Comparison of ENCODE assay signal across 1 cellular context in the genomic region with DNA sequence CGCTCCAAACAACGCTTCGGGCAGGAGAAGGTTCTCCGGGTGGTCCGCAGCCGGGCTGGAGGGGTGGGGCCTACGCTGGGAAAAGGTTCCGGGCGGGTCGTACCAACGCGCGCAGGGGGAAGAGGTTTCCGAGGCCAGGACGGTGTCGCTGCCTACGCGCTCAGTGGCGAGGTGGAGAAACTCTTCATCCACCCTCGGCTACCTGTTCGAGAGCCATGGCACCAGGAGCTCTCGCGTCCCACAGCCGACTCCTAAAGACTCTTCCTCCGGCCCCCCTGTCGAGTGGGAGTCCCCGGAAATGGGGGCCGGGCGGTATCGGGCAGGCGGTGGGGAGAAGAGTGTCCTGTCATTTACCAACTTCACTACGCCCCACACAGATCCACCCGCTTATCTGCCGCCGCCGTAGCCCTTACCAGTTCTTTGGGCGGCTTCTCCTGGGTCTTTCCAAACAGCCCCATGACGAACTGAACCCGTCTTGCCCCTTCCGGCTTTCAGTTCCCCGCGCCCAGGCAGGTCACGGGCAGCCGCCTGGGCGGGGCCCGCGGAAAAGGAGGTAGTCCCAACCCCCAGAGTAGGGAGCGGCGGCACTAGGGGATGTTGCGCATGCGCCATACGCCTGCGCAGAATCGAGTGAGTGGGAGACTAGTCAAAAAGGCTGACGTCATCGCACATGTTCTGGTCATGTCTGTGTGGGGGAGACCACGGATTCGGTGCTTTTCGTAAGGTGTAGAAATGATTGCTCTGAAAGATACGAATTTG.
A peak's percentile ranks its signal among the peaks of the same experiment; 100 is the strongest.
TF ChIP-seq lines count a peak whose summit lies in the region.

A gene (minus strand): TSS at position 553 of the 759 bp plus-strand sequence. CDS start 95 bp downstream, at position 458.

TF ChIP-seq in HepG2, 621 proteins besides CTCF, POLR2A, EP300 and RAD21 (continued from another document and continues in another):
- TF ChIP-seq PHF5A (CRISPR knock-in tag; IDR thresholded peaks at IDR 0.05; ENCODE audit: low read depth, unreplicated experiment): peak; percentile 77
- peak; percentile 69; the same call in 1 of the 2 replicates for TF ChIP-seq HNRNPL (IDR thresholded peaks at IDR 0.05; ENCODE audit: low read depth, low read length)
- TF ChIP-seq HIVEP1 (CRISPR knock-in tag; IDR thresholded peaks at IDR 0.05): 0 out of 2 replicates have a peak, but pooled peaks have one; percentile 87
- TF ChIP-seq, protein P1, sequence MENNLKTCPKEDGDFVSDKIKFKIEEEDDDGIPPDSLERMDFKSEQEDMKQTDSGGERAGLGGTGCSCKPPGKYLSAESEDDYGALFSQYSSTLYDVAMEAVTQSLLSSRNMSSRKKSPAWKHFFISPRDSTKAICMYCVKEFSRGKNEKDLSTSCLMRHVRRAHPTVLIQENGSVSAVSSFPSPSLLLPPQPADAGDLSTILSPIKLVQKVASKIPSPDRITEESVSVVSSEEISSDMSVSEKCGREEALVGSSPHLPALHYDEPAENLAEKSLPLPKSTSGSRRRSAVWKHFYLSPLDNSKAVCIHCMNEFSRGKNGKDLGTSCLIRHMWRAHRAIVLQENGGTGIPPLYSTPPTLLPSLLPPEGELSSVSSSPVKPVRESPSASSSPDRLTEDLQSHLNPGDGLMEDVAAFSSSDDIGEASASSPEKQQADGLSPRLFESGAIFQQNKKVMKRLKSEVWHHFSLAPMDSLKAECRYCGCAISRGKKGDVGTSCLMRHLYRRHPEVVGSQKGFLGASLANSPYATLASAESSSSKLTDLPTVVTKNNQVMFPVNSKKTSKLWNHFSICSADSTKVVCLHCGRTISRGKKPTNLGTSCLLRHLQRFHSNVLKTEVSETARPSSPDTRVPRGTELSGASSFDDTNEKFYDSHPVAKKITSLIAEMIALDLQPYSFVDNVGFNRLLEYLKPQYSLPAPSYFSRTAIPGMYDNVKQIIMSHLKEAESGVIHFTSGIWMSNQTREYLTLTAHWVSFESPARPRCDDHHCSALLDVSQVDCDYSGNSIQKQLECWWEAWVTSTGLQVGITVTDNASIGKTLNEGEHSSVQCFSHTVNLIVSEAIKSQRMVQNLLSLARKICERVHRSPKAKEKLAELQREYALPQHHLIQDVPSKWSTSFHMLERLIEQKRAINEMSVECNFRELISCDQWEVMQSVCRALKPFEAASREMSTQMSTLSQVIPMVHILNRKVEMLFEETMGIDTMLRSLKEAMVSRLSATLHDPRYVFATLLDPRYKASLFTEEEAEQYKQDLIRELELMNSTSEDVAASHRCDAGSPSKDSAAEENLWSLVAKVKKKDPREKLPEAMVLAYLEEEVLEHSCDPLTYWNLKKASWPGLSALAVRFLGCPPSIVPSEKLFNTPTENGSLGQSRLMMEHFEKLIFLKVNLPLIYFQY (CRISPR knock-in tag; IDR thresholded peaks at IDR 0.05; ENCODE audit: borderline replicate concordance): 0 out of 2 replicates have a peak, but pooled peaks have one; percentile 12
- TF ChIP-seq, protein P2, sequence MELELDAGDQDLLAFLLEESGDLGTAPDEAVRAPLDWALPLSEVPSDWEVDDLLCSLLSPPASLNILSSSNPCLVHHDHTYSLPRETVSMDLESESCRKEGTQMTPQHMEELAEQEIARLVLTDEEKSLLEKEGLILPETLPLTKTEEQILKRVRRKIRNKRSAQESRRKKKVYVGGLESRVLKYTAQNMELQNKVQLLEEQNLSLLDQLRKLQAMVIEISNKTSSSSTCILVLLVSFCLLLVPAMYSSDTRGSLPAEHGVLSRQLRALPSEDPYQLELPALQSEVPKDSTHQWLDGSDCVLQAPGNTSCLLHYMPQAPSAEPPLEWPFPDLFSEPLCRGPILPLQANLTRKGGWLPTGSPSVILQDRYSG (CRISPR knock-in tag; IDR thresholded peaks at IDR 0.05): peak; percentile 58; the same call in 1 of the 2 replicates
- TF ChIP-seq YY1 (IDR thresholded peaks at IDR 0.05; ENCODE audit: insufficient read depth, insufficient replicate concordance, low read depth, low read length): no peak
- peak; percentile 35 for TF ChIP-seq SKI (IDR thresholded peaks at IDR 0.05; ENCODE audit: partially characterized antibody)
- peak; percentile 26 for TF ChIP-seq CCDC6 (CRISPR knock-in tag; IDR thresholded peaks at IDR 0.05)
- no peak for TF ChIP-seq RAD51 (IDR thresholded peaks at IDR 0.05; ENCODE audit: borderline replicate concordance)
- TF ChIP-seq ZNF160 (CRISPR knock-in tag; IDR thresholded peaks at IDR 0.05): peak; percentile 64
- no peak for TF ChIP-seq KDM3A (CRISPR knock-in tag; IDR thresholded peaks at IDR 0.05; ENCODE audit: low read depth)
- peak; percentile 89 for TF ChIP-seq KLF6 (CRISPR knock-in tag; IDR thresholded peaks at IDR 0.05)
- peak; percentile 59 for TF ChIP-seq NCOA1 (CRISPR knock-in tag; IDR thresholded peaks at IDR 0.05)
- TF ChIP-seq SRSF9 (IDR thresholded peaks at IDR 0.05; ENCODE audit: borderline replicate concordance, insufficient read depth, low read depth, low read length, poor library complexity, severe bottlenecking): no peak
- TF ChIP-seq ZFP62 (CRISPR knock-in tag; IDR thresholded peaks at IDR 0.05): no peak
- peak; percentile 88 for TF ChIP-seq U2AF1 (optimal IDR thresholded peaks at IDR 0.05; ENCODE audit: low read depth, low read length)
- 0 out of 2 replicates have a peak, but pooled peaks have one; percentile 29 for TF ChIP-seq ZNF615 (CRISPR knock-in tag; IDR thresholded peaks at IDR 0.05; ENCODE audit: borderline replicate concordance)
- TF ChIP-seq, protein P3, sequence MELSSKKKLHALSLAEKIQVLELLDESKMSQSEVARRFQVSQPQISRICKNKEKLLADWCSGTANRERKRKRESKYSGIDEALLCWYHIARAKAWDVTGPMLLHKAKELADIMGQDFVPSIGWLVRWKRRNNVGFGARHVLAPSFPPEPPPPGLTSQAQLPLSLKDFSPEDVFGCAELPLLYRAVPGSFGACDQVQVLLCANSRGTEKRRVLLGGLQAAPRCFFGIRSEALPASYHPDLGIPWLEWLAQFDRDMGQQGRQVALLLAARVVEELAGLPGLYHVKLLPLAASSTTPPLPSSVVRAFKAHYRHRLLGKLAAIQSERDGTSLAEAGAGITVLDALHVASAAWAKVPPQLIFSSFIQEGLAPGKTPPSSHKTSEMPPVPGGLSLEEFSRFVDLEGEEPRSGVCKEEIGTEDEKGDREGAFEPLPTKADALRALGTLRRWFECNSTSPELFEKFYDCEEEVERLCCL (CRISPR knock-in tag; IDR thresholded peaks at IDR 0.05; ENCODE audit: borderline replicate concordance): no peak; the same call in 1 of the 2 replicates
- no peak for TF ChIP-seq NFE2L1 (CRISPR knock-in tag; IDR thresholded peaks at IDR 0.05; ENCODE audit: borderline replicate concordance)
- TF ChIP-seq KDM2A (CRISPR knock-in tag; IDR thresholded peaks at IDR 0.05; ENCODE audit: borderline replicate concordance, low read depth): peak; percentile 72
- peak; percentile 30; the same call in 1 of the 2 replicates for TF ChIP-seq ZNF205 (CRISPR knock-in tag; IDR thresholded peaks at IDR 0.05)
- peak; percentile 27; the same call in 1 of the 2 replicates for TF ChIP-seq FOXK1 (CRISPR knock-in tag; IDR thresholded peaks at IDR 0.05; ENCODE audit: borderline replicate concordance, low read depth)
- no peak for TF ChIP-seq MIXL1 (CRISPR knock-in tag; IDR thresholded peaks at IDR 0.05)
- peak; percentile 84; the same call in 1 of the 2 replicates for TF ChIP-seq ZNF224 (CRISPR knock-in tag; IDR thresholded peaks at IDR 0.05)
- TF ChIP-seq IKZF1 (IDR thresholded peaks at IDR 0.05): no peak
- peak; percentile 98 for TF ChIP-seq PCBP1 (IDR thresholded peaks at IDR 0.05; ENCODE audit: borderline replicate concordance, low read depth, low read length)
- TF ChIP-seq ZNF7 (CRISPR knock-in tag; IDR thresholded peaks at IDR 0.05): no peak
- TF ChIP-seq MTF2 (CRISPR knock-in tag; IDR thresholded peaks at IDR 0.05; ENCODE audit: borderline replicate concordance): no peak
- peak; percentile 98 for TF ChIP-seq PAWR (CRISPR knock-in tag; IDR thresholded peaks at IDR 0.05; ENCODE audit: borderline replicate concordance)
- no peak for TF ChIP-seq ATM (IDR thresholded peaks at IDR 0.05; ENCODE audit: borderline replicate concordance)
- peak; percentile 86 for TF ChIP-seq ZNF138 (CRISPR knock-in tag; IDR thresholded peaks at IDR 0.05; ENCODE audit: low read depth)
- no peak for TF ChIP-seq TEAD3 (CRISPR knock-in tag; optimal IDR thresholded peaks at IDR 0.05; ENCODE audit: borderline replicate concordance)
- peak; percentile 73; the same call in 1 of the 2 replicates for TF ChIP-seq ZNF749 (CRISPR knock-in tag; IDR thresholded peaks at IDR 0.05; ENCODE audit: borderline replicate concordance)
- no peak for TF ChIP-seq HMG20B (CRISPR knock-in tag; conservative IDR thresholded peaks at IDR 0.05)
- TF ChIP-seq ZNF382 (CRISPR knock-in tag; IDR thresholded peaks at IDR 0.05; ENCODE audit: borderline replicate concordance): no peak
- TF ChIP-seq ATRX (CRISPR knock-in tag; IDR thresholded peaks at IDR 0.05; ENCODE audit: borderline replicate concordance): no peak
- TF ChIP-seq ZNF724P (CRISPR knock-in tag; IDR thresholded peaks at IDR 0.05; ENCODE audit: borderline replicate concordance): peak; percentile 70
- TF ChIP-seq, protein P4, sequence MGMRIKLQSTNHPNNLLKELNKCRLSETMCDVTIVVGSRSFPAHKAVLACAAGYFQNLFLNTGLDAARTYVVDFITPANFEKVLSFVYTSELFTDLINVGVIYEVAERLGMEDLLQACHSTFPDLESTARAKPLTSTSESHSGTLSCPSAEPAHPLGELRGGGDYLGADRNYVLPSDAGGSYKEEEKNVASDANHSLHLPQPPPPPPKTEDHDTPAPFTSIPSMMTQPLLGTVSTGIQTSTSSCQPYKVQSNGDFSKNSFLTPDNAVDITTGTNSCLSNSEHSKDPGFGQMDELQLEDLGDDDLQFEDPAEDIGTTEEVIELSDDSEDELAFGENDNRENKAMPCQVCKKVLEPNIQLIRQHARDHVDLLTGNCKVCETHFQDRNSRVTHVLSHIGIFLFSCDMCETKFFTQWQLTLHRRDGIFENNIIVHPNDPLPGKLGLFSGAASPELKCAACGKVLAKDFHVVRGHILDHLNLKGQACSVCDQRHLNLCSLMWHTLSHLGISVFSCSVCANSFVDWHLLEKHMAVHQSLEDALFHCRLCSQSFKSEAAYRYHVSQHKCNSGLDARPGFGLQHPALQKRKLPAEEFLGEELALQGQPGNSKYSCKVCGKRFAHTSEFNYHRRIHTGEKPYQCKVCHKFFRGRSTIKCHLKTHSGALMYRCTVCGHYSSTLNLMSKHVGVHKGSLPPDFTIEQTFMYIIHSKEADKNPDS (CRISPR knock-in tag; IDR thresholded peaks at IDR 0.05): no peak
- TF ChIP-seq, protein P5, sequence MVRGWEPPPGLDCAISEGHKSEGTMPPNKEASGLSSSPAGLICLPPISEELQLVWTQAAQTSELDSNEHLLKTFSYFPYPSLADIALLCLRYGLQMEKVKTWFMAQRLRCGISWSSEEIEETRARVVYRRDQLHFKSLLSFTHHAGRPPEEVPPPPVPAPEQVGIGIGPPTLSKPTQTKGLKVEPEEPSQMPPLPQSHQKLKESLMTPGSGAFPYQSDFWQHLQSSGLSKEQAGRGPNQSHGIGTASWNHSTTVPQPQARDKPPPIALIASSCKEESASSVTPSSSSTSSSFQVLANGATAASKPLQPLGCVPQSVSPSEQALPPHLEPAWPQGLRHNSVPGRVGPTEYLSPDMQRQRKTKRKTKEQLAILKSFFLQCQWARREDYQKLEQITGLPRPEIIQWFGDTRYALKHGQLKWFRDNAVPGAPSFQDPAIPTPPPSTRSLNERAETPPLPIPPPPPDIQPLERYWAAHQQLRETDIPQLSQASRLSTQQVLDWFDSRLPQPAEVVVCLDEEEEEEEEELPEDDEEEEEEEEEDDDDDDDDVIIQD (CRISPR knock-in tag; IDR thresholded peaks at IDR 0.05; ENCODE audit: low read depth): peak; percentile 37
- peak; percentile 95 for TF ChIP-seq FOXK2 (IDR thresholded peaks at IDR 0.05)
- no peak for TF ChIP-seq SRSF4 (IDR thresholded peaks at IDR 0.05; ENCODE audit: low read depth, low read length, poor library complexity, severe bottlenecking)
- TF ChIP-seq, protein P6, sequence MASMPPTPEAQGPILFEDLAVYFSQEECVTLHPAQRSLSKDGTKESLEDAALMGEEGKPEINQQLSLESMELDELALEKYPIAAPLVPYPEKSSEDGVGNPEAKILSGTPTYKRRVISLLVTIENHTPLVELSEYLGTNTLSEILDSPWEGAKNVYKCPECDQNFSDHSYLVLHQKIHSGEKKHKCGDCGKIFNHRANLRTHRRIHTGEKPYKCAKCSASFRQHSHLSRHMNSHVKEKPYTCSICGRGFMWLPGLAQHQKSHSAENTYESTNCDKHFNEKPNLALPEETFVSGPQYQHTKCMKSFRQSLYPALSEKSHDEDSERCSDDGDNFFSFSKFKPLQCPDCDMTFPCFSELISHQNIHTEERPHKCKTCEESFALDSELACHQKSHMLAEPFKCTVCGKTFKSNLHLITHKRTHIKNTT (CRISPR knock-in tag; IDR thresholded peaks at IDR 0.05): no peak
- peak; percentile 39 for TF ChIP-seq XRCC5 (optimal IDR thresholded peaks at IDR 0.05; ENCODE audit: low read length)
- TF ChIP-seq, protein P7, sequence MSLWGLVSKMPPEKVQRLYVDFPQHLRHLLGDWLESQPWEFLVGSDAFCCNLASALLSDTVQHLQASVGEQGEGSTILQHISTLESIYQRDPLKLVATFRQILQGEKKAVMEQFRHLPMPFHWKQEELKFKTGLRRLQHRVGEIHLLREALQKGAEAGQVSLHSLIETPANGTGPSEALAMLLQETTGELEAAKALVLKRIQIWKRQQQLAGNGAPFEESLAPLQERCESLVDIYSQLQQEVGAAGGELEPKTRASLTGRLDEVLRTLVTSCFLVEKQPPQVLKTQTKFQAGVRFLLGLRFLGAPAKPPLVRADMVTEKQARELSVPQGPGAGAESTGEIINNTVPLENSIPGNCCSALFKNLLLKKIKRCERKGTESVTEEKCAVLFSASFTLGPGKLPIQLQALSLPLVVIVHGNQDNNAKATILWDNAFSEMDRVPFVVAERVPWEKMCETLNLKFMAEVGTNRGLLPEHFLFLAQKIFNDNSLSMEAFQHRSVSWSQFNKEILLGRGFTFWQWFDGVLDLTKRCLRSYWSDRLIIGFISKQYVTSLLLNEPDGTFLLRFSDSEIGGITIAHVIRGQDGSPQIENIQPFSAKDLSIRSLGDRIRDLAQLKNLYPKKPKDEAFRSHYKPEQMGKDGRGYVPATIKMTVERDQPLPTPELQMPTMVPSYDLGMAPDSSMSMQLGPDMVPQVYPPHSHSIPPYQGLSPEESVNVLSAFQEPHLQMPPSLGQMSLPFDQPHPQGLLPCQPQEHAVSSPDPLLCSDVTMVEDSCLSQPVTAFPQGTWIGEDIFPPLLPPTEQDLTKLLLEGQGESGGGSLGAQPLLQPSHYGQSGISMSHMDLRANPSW (CRISPR knock-in tag; IDR thresholded peaks at IDR 0.05; ENCODE audit: borderline replicate concordance): peak; percentile 47; the same call in 1 of the 2 replicates
- no peak; the same call in 1 of the 2 replicates for TF ChIP-seq HES4 (CRISPR knock-in tag; IDR thresholded peaks at IDR 0.05; ENCODE audit: borderline replicate concordance)
- peak; percentile 73; the same call in 1 of the 3 replicates for TF ChIP-seq MXI1 (IDR thresholded peaks at IDR 0.05; ENCODE audit: borderline replicate concordance, low read depth, low read length)
- no peak for TF ChIP-seq AKAP8 (CRISPR knock-in tag; IDR thresholded peaks at IDR 0.05)
- TF ChIP-seq ZNF12 (CRISPR knock-in tag; IDR thresholded peaks at IDR 0.05): peak; percentile 60; the same call in 1 of the 2 replicates
